In the genomic region with DNA sequence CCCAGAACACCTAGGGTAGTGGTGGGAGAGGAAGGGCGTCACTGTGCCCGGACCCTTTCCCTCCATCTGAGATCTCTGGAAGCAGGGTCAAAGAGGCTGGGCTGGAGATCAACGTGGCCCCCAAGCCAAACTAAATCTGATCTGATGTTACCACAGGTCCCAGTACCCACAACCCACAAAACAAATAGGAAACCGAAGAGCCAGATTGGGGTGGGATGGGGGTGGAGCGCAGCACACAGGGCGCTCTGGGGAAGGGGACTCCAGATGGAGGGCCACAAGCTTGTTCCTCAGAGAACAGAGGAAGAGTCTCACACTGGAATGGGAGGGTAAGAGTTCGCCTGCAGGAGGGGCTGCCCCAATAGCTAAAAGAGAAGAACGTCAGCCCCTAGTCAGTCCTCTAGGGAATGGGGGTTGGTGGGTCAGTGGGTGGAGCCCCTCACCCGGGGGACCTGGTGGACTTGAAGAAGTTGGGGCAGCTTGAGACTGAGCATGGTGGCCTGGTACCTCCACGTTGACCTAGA, we compare ENCODE assay signal across 2 cellular contexts.
TF ChIP-seq lines count a peak whose summit lies in the region.

No MANE protein-coding gene starts in this region.

TF ChIP-seq in IMR-90, 13 proteins besides CTCF, POLR2A, EP300 and RAD21:
- TF ChIP-seq FOS (IDR thresholded peaks at IDR 0.05; ENCODE audit: low read depth, low read length) (no peak), SMC3 (IDR thresholded peaks at IDR 0.05; ENCODE audit: low read depth, low read length) (no peak)

TF ChIP-seq in K562, 482 proteins besides CTCF, POLR2A, EP300 and RAD21:
- TF ChIP-seq CXXC5 (CRISPR knock-in tag; IDR thresholded peaks at IDR 0.05) = no peak
- TF ChIP-seq POLR2AphosphoS5 (IDR thresholded peaks at IDR 0.05; ENCODE audit: control insufficient read depth, insufficient read depth, low read depth, low read length) = peak; percentile 16; the same call in 1 of the 2 replicates
